Comparison of ENCODE assay signal across 29 cellular contexts in genomic region chr1:33529957-33530356, GRCh38.
"Had no signal": no experiment of that assay in that cellular context is flagged by ENCODE, and none has a peak within 500 bp of the region (broad histone marks: within the 10 kb centered on the region; RNA-seq: fewer than 3 reads in every experiment).

No MANE protein-coding gene starts in this region.

- H3K4me3 ChIP-seq: stomach, suprapubic skin, testis, thoracic aorta, thyroid gland, tibial artery, tibial nerve, transverse colon, upper lobe of left lung, upper lobe of right lung, uterus, vagina had no signal

- H3K27ac ChIP-seq: stomach, suprapubic skin, testis, thoracic aorta, thyroid gland, tibial artery, tibial nerve, transverse colon, upper lobe of left lung, upper lobe of right lung, uterus, vagina had no signal

- H3K27ac Mint-ChIP-seq: stimulated activated effector memory CD8-positive, alpha-beta T cell treated with anti-CD3 and anti-CD28 coated beads, Interleukin-12 subunit alpha, Interleukin-12 subunit beta, amount 100 ng/mL, for 72 hours; stimulated activated memory B cell treated with anti-CD40 and anti-IgM and Interleukin-4, amounts not matched to agents 10 μg/mL and 1 μg/mL and 100 μg/mL, for 72 hours; stimulated activated naive B cell treated with anti-CD40 and anti-IgM and Interleukin-4, amounts not matched to agents 10 μg/mL and 1 μg/mL and 100 μg/mL, for 72 hours; stimulated activated naive CD8-positive, alpha-beta T cell treated with anti-CD3 and anti-CD28 coated beads, Interleukin-15, amount 100 ng/mL, for 72 hours; stimulated activated naive CD8-positive, alpha-beta T cell treated with anti-CD3 and anti-CD28 coated beads, Interleukin-15, Interleukin-2, amounts not matched to agents 100 ng/mL and 50 ng/mL, for 24 hours; type B pancreatic cell had no signal

- H3K27me3 ChIP-seq: testis, thyroid gland, tibial artery, tibial nerve, transverse colon, upper lobe of left lung, upper lobe of right lung, uterus, vagina had no signal

- H3K4me3 Mint-ChIP-seq: stimulated activated effector memory CD8-positive, alpha-beta T cell treated with anti-CD3 and anti-CD28 coated beads, Interleukin-12 subunit alpha, Interleukin-12 subunit beta, amount 100 ng/mL, for 72 hours; stimulated activated memory B cell treated with anti-CD40 and anti-IgM and Interleukin-4, amounts not matched to agents 10 μg/mL and 1 μg/mL and 100 μg/mL, for 72 hours; stimulated activated naive B cell treated with anti-CD40 and anti-IgM and Interleukin-4, amounts not matched to agents 10 μg/mL and 1 μg/mL and 100 μg/mL, for 72 hours; stimulated activated naive CD8-positive, alpha-beta T cell treated with anti-CD3 and anti-CD28 coated beads, Interleukin-15, amount 100 ng/mL, for 72 hours; stimulated activated naive CD8-positive, alpha-beta T cell treated with anti-CD3 and anti-CD28 coated beads, Interleukin-15, Interleukin-2, amounts not matched to agents 100 ng/mL and 50 ng/mL, for 24 hours; type B pancreatic cell had no signal

- DNase-seq: stimulated activated CD4-positive, alpha-beta T cell treated with anti-CD3 and anti-CD28 coated beads, Interleukin-2, amount 100 ng/mL, for 48 hours; stimulated activated CD4-positive, alpha-beta T cell treated with anti-CD3 and anti-CD28 coated beads, Interleukin-4, amount 100 ng/mL, for 1 hour; stimulated activated CD4-positive, alpha-beta T cell treated with anti-CD3 and anti-CD28 coated beads, Interleukin-4, amount 100 ng/mL, for 24 hours; stimulated activated CD4-positive, alpha-beta T cell treated with anti-CD3 and anti-CD28 coated beads, Interleukin-4, amount 100 ng/mL, for 4 hours; stimulated activated CD8-positive, alpha-beta memory T cell treated with anti-CD3 and anti-CD28 coated beads, Interleukin-4, amount 100 ng/mL, for 48 hours; stimulated activated naive B cell treated with anti-CD40 and anti-IgM and Interleukin-4, amounts not matched to agents 10 μg/mL and 1 μg/mL and 100 μg/mL, for 72 hours; stimulated activated naive CD4-positive, alpha-beta T cell; stimulated activated naive CD4-positive, alpha-beta T cell treated with Interleukin-2 at 50 U/mL for 16 hours; stimulated activated naive CD8-positive, alpha-beta T cell treated with anti-CD3 and anti-CD28 coated beads, Interleukin-15, amount 100 ng/mL, for 72 hours; stimulated activated naive CD8-positive, alpha-beta T cell treated with anti-CD3 and anti-CD28 coated beads, Interleukin-15, Interleukin-2, amounts not matched to agents 100 U/mL and 50 U/mL, for 24 hours; stomach; substantia nigra; testis; thyroid gland; tibial artery; transverse colon; trophoblast cell; upper lobe of left lung; upper lobe of right lung; uterus had no signal

- FAIRE-seq: urothelium cell line had no signal

- H3K9me3 Mint-ChIP-seq: stimulated activated memory B cell treated with anti-CD40 and anti-IgM and Interleukin-4, amounts not matched to agents 10 μg/mL and 1 μg/mL and 100 μg/mL, for 72 hours; stimulated activated naive CD8-positive, alpha-beta T cell treated with anti-CD3 and anti-CD28 coated beads, Interleukin-15, amount 100 ng/mL, for 72 hours; stimulated activated naive CD8-positive, alpha-beta T cell treated with anti-CD3 and anti-CD28 coated beads, Interleukin-15, Interleukin-2, amounts not matched to agents 100 ng/mL and 50 ng/mL, for 24 hours had no signal

- H3K36me3 ChIP-seq: stomach, suprapubic skin, thoracic aorta, thyroid gland, tibial artery, tibial nerve, transverse colon, upper lobe of left lung, upper lobe of right lung, uterus, vagina had no signal

- H3K36me3 Mint-ChIP-seq: stimulated activated effector memory CD8-positive, alpha-beta T cell treated with anti-CD3 and anti-CD28 coated beads, Interleukin-12 subunit alpha, Interleukin-12 subunit beta, amount 100 ng/mL, for 72 hours; stimulated activated memory B cell treated with anti-CD40 and anti-IgM and Interleukin-4, amounts not matched to agents 10 μg/mL and 1 μg/mL and 100 μg/mL, for 72 hours; stimulated activated naive B cell treated with anti-CD40 and anti-IgM and Interleukin-4, amounts not matched to agents 10 μg/mL and 1 μg/mL and 100 μg/mL, for 72 hours; type B pancreatic cell had no signal

- H3K9me3 ChIP-seq: stomach, suprapubic skin, testis, thoracic aorta, thyroid gland, tibial artery, tibial nerve, transverse colon, upper lobe of left lung, upper lobe of right lung, uterus, vagina had no signal

- H3K4me1 ChIP-seq: stomach, suprapubic skin, testis, thyroid gland, tibial artery, tibial nerve, transverse colon, upper lobe of left lung, upper lobe of right lung, uterus, vagina had no signal

- H3K4me1 Mint-ChIP-seq: stimulated activated effector memory CD8-positive, alpha-beta T cell treated with anti-CD3 and anti-CD28 coated beads, Interleukin-12 subunit alpha, Interleukin-12 subunit beta, amount 100 ng/mL, for 72 hours; stimulated activated memory B cell treated with anti-CD40 and anti-IgM and Interleukin-4, amounts not matched to agents 10 μg/mL and 1 μg/mL and 100 μg/mL, for 72 hours; stimulated activated naive B cell treated with anti-CD40 and anti-IgM and Interleukin-4, amounts not matched to agents 10 μg/mL and 1 μg/mL and 100 μg/mL, for 72 hours; stimulated activated naive CD8-positive, alpha-beta T cell treated with anti-CD3 and anti-CD28 coated beads, Interleukin-15, amount 100 ng/mL, for 72 hours had no signal
